ENCODE assay signal across 1 cellular context in the genomic region with DNA sequence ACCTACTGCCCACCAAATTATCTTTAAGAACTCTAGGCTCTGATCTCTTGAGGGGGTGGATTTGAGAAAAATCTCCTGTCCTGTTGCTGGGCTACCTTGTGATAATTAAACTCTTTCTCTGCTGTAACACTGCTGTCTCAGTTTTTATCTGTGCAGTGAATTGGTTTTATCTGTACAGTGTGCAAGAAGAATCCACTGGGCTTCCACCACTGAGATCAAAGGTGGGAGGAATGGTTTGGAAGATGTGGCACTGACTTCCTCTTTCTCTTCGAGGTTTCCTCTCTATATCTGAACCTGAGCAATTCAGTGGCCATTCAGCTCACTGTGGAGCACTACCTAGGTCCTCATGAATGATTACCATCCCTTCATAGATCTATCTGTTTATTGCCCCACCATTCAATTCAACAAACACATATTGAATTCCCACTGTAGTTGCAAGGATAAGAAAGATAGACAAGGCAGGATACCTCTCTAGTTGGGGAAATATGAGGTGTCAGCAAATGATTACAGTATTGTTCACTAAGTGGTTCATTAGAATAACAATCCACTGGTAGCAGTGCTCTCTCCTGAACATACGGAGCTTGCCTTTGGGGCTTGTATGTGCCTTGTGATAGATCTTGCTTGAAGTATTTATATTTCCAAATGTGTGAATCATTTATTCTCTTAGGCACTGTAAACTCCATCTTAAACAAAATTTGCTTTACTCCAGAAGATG.
A peak's percentile ranks its signal among the peaks of the same experiment; 100 is the strongest.
TF ChIP-seq lines count a peak whose summit lies in the region.

No MANE protein-coding gene starts in this region.

TF ChIP-seq in HEK293, 187 proteins besides CTCF, POLR2A, EP300 and RAD21:
- TF ChIP-seq, protein P1, sequence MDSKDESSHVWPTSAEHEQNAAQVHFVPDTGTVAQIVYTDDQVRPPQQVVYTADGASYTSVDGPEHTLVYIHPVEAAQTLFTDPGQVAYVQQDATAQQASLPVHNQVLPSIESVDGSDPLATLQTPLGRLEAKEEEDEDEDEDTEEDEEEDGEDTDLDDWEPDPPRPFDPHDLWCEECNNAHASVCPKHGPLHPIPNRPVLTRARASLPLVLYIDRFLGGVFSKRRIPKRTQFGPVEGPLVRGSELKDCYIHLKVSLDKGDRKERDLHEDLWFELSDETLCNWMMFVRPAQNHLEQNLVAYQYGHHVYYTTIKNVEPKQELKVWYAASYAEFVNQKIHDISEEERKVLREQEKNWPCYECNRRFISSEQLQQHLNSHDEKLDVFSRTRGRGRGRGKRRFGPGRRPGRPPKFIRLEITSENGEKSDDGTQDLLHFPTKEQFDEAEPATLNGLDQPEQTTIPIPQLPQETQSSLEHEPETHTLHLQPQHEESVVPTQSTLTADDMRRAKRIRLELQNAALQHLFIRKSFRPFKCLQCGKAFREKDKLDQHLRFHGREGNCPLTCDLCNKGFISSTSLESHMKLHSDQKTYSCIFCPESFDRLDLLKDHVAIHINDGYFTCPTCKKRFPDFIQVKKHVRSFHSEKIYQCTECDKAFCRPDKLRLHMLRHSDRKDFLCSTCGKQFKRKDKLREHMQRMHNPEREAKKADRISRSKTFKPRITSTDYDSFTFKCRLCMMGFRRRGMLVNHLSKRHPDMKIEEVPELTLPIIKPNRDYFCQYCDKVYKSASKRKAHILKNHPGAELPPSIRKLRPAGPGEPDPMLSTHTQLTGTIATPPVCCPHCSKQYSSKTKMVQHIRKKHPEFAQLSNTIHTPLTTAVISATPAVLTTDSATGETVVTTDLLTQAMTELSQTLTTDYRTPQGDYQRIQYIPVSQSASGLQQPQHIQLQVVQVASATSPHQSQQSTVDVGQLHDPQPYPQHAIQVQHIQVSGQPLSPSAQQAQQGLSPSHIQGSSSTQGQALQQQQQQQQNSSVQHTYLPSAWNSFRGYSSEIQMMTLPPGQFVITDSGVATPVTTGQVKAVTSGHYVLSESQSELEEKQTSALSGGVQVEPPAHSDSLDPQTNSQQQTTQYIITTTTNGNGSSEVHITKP (tag by site-specific recombination; IDR thresholded peaks at IDR 0.05): peak; percentile 6; the same call in 1 of the 2 replicates
- TF ChIP-seq, protein P2, sequence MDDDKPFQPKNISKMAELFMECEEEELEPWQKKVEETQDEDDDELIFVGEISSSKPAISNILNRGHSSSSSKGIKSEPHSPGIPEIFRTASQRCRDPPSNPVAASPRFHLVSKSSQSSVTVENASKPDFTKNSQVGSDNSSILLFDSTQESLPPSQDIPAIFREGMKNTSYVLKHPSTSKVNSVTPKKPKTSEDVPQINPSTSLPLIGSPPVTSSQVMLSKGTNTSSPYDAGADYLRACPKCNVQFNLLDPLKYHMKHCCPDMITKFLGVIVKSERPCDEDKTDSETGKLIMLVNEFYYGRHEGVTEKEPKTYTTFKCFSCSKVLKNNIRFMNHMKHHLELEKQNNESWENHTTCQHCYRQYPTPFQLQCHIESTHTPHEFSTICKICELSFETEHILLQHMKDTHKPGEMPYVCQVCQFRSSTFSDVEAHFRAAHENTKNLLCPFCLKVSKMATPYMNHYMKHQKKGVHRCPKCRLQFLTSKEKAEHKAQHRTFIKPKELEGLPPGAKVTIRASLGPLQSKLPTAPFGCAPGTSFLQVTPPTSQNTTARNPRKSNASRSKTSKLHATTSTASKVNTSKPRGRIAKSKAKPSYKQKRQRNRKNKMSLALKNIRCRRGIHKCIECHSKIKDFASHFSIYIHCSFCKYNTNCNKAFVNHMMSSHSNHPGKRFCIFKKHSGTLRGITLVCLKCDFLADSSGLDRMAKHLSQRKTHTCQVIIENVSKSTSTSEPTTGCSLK (tag by site-specific recombination; IDR thresholded peaks at IDR 0.05): no peak
- no peak for TF ChIP-seq SALL2 (tag by site-specific recombination; IDR thresholded peaks at IDR 0.05; ENCODE audit: borderline replicate concordance)
- TF ChIP-seq OSR2 (tag by site-specific recombination; IDR thresholded peaks at IDR 0.05): no peak
- peak; percentile 99 for TF ChIP-seq TRIM28 (IDR thresholded peaks at IDR 0.05; ENCODE audit: borderline replicate concordance, low read length)
- TF ChIP-seq SETDB1 (IDR thresholded peaks at IDR 0.05; ENCODE audit: insufficient read length, low read length): peak; percentile 100
